8 cellular contexts compared by ENCODE assay signal in genomic region chrX:18887177-18887820, GRCh38.
DNase-seq lines count a peak whose midpoint lies in the region; ATAC-seq and TF ChIP-seq lines count a peak whose summit lies in the region.

No MANE protein-coding gene starts in this region.

- no peaks in the 10 kb centered on the region for H3K36me3 Mint-ChIP-seq in progenitor cell of endocrine pancreas (ENCODE audit: insufficient read depth)

- H3K4me3 Mint-ChIP-seq in progenitor cell of endocrine pancreas (ENCODE audit: low read depth): peak overlapping the region; percentile 71

- H3K27me3 ChIP-seq in DOHH2 (ENCODE audit: control insufficient read depth, low read length) (no peaks in the 10 kb centered on the region), WERI-Rb-1 (ENCODE audit: insufficient read depth, low read depth, severe bottlenecking) (no peaks in the 10 kb centered on the region)

- H3K79me2 ChIP-seq in DOHH2 (ENCODE audit: control insufficient read depth, low read length): no peaks in the 10 kb centered on the region

- H3K4me3 ChIP-seq in DOHH2 (ENCODE audit: low read length) (peak overlapping the region; percentile 72), WERI-Rb-1 (ENCODE audit: low read depth, low read length) (no peak overlapping the region; the same call in 1 of the 2 replicates)

- H3K4me2 ChIP-seq in DOHH2 (ENCODE audit: low read length): peak overlapping the region; percentile 78

- DNase-seq in WERI-Rb-1 (no peak), left cardiac atrium (peak; percentile 58), progenitor cell of endocrine pancreas (ENCODE audit: low spot score, unreplicated experiment) (no peak), OCI-M2 (lab: John Stamatoyannopoulos, UW; ENCODE audit: unreplicated experiment) (no peak), T-helper 9 cell (no peak)
- no peak for DNase-seq in stimulated activated CD4-positive, alpha-beta T cell treated with anti-CD3 and anti-CD28 coated beads, Interleukin-1b, Interleukin-23, amount 100 ng/mL, for 48 hours

- H4K20me1 ChIP-seq in DOHH2 (ENCODE audit: control insufficient read depth, insufficient read depth, low read depth, low read length): no peaks in the 10 kb centered on the region

- H3K36me3 ChIP-seq in DOHH2 (ENCODE audit: control insufficient read depth, low read length) (no peaks in the 10 kb centered on the region), WERI-Rb-1 (no peaks in the 10 kb centered on the region)

- no peaks in the 10 kb centered on the region for H3K27me3 Mint-ChIP-seq in progenitor cell of endocrine pancreas

- H3F3A ChIP-seq in DOHH2 (ENCODE audit: control insufficient read depth, insufficient read depth): no peaks in the 10 kb centered on the region

- H3K27ac Mint-ChIP-seq in progenitor cell of endocrine pancreas: peak overlapping the region; percentile 46

- peaks cover 13% of the 10 kb centered on the region for H3K4me1 Mint-ChIP-seq in progenitor cell of endocrine pancreas (ENCODE audit: low read depth)

- peaks cover 2% of the 10 kb centered on the region for H3K9me3 Mint-ChIP-seq in progenitor cell of endocrine pancreas (ENCODE audit: low read depth)

- H3K9me3 ChIP-seq in DOHH2 (ENCODE audit: control insufficient read depth, insufficient read depth, low read length) (no peaks in the 10 kb centered on the region), WERI-Rb-1 (ENCODE audit: severe bottlenecking) (no peaks in the 10 kb centered on the region)

- ATAC-seq in left cardiac atrium (peak; percentile 41 to 51), GM19397 (IDR thresholded peaks at IDR 0.05; ENCODE audit: unreplicated experiment) (no peak)

- H3K9me2 ChIP-seq in DOHH2 (replicated peaks; ENCODE audit: control insufficient read depth, low read length): no peaks in the 10 kb centered on the region

- intact Hi-C loops in left cardiac atrium (cut with DNase I): loop anchor here in 1 of 2 donors (5.0 kb wide), 2 partner anchors 60 to 215 kb away; partner anchors contain the start of gene RS1

- H3K27ac ChIP-seq in DOHH2 (ENCODE audit: low read depth, low read length): no peak overlapping the region
- peak overlapping the region; percentile 91 for H3K27ac ChIP-seq in WERI-Rb-1

- no peak for TF ChIP-seq CTCF in DOHH2 (IDR thresholded peaks at IDR 0.05; ENCODE audit: low read depth, low read length, poor library complexity, severe bottlenecking)
- TF ChIP-seq CTCF in WERI-Rb-1 (IDR thresholded peaks at IDR 0.05; ENCODE audit: low read depth, low read length): no peak
- no peak for TF ChIP-seq CTCF in progenitor cell of endocrine pancreas (IDR thresholded peaks at IDR 0.05; ENCODE audit: unreplicated experiment)

- H3K4me1 ChIP-seq in DOHH2 (ENCODE audit: control insufficient read depth, low read length): peaks cover 23% of the 10 kb centered on the region
